Comparison of ENCODE assay signal across 8 cellular contexts in genomic region chr9:136363606-136364368, GRCh38. TPM values are rescaled to one million over a fixed set of nuclear protein-coding genes. Genes with fewer than 3 reads are reported as not detected.
DNase-seq lines count a peak whose midpoint lies in the region; ATAC-seq, FAIRE-seq and TF ChIP-seq lines count a peak whose summit lies in the region.

DNLZ (minus strand) TSS chr9:136363744; CDS start chr9:136363714, 30 bp downstream.

- H3K4me1 Mint-ChIP-seq in activated naive CD4-positive, alpha-beta T cell treated with anti-CD3 and anti-CD28 coated beads, Interleukin-2, amount 50 U/mL, for 24 hours = peaks cover 6% of the 10 kb centered on the region

- no peaks in the 10 kb centered on the region for H3K9me3 ChIP-seq in HAP-1
- H3K9me3 ChIP-seq in pancreas = no peaks in the 10 kb centered on the region
- no peaks in the 10 kb centered on the region for H3K9me3 ChIP-seq in thymus (ENCODE audit: control insufficient read depth)

- H3K4me1 ChIP-seq in HAP-1 = peaks cover 8% of the 10 kb centered on the region
- H3K4me1 ChIP-seq in pancreas = peaks cover 0 to 6% (median 5%) of the 10 kb centered on the region in 3 donors
- peaks cover 6% of the 10 kb centered on the region for H3K4me1 ChIP-seq in thymus (ENCODE audit: control insufficient read depth, insufficient read depth, low read length)

- intact Hi-C loops in pancreas (cut with DNase I) = no loop called here

- H3K27me3 ChIP-seq in HAP-1 (ENCODE audit: low read depth) (no peaks in the 10 kb centered on the region), pancreas (no peaks in the 10 kb centered on the region), thymus (ENCODE audit: control insufficient read depth, insufficient read depth) (peaks cover 2% of the 10 kb centered on the region)

- DNase-seq in GM10248 (ENCODE audit: extremely low spot score) = peak; percentile 96
- DNase-seq in HAP-1 (ENCODE audit: low spot score in 2 of 2) = peak; percentile 73 to 89
- DNase-seq in M059J (ENCODE audit: low read depth) = peak; percentile 77
- DNase-seq in SKM-1 (lab: John Stamatoyannopoulos, UW; ENCODE audit: unreplicated experiment) = peak; percentile 57
- peak; percentile 89 for DNase-seq in glomerular visceral epithelial cell (ENCODE audit: extremely low spot score)
- peak; percentile 74 to 94 (median 88) for DNase-seq in pancreas

- 11 to 13% methylated on average over 76 to 83 of the region's 83 CpGs for WGBS in pancreas, 2 donors
- 14% methylated on average over 83 of the region's 83 CpGs for WGBS in thymus

- no peak for FAIRE-seq in pancreas (lab: Jason Lieb, UNC)

- peak within 1 kb of the TSS; percentile 81 for H3K27ac Mint-ChIP-seq in activated naive CD4-positive, alpha-beta T cell treated with anti-CD3 and anti-CD28 coated beads, Interleukin-2, amount 50 U/mL, for 24 hours

- peak within 1 kb of the TSS; percentile 87 for H3K4me3 Mint-ChIP-seq in activated naive CD4-positive, alpha-beta T cell treated with anti-CD3 and anti-CD28 coated beads, Interleukin-2, amount 50 U/mL, for 24 hours

- no peaks in the 10 kb centered on the region; the same call in 1 of the 2 replicates for H3K36me3 ChIP-seq in HAP-1 (replicated peaks)
- H3K36me3 ChIP-seq in pancreas = no peaks in the 10 kb centered on the region
- H3K36me3 ChIP-seq in thymus (ENCODE audit: control insufficient read depth, insufficient read depth) = peaks cover 32% of the 10 kb centered on the region

- TF ChIP-seq CTCF in GM10248 (IDR thresholded peaks at IDR 0.05; ENCODE audit: control extremely low read depth, extremely low read depth, low read depth, missing control alignments) (peak; percentile 96), pancreas (IDR thresholded peaks at IDR 0.05) (peak; percentile 96 to 100 (median 98))

- no peaks in the 10 kb centered on the region for H3K9me3 Mint-ChIP-seq in activated naive CD4-positive, alpha-beta T cell treated with anti-CD3 and anti-CD28 coated beads, Interleukin-2, amount 50 U/mL, for 24 hours

- CTCF ChIA-PET in GM10248 (lab: Yijun Ruan, JAX) = interaction anchor here (0.7 to 3.3 kb wide), 23 partner anchors 10 to 246 kb away, joined by 3 to 39 read pairs (median 5); partner anchors contain the start of gene CARD9

- POLR2A ChIA-PET in GM10248 (lab: Yijun Ruan, JAX) = interaction anchor here (0.9 to 1.4 kb wide), 2 partner anchors 40 to 46 kb away, joined by 3 to 6 read pairs; no protein-coding TSS in a partner anchor

- ATAC-seq in pancreas = peak; percentile 65 to 82 (median 78)

- in situ Hi-C loops in HAP-1 (cut with MboI; ENCODE audit: low sequenced_read_pairs) = no loop called here

- H3K4me3 ChIP-seq in HAP-1 (peak within 1 kb of the TSS; percentile 76), pancreas (peak within 1 kb of the TSS; percentile 74 to 96 (median 87)), thymus (ENCODE audit: low read length) (peak within 1 kb of the TSS; percentile 99)

- H3K27me3 Mint-ChIP-seq in activated naive CD4-positive, alpha-beta T cell treated with anti-CD3 and anti-CD28 coated beads, Interleukin-2, amount 50 U/mL, for 24 hours = no peaks in the 10 kb centered on the region

- peak within 1 kb of the TSS; percentile 74 to 83 (median 80) for H3K27ac ChIP-seq in pancreas
- H3K27ac ChIP-seq in thymus (ENCODE audit: low read depth) = peak within 1 kb of the TSS; percentile 96

- H3K36me3 Mint-ChIP-seq in activated naive CD4-positive, alpha-beta T cell treated with anti-CD3 and anti-CD28 coated beads, Interleukin-2, amount 50 U/mL, for 24 hours = no peaks in the 10 kb centered on the region

RNA-seq across cellular contexts. Expression of gene DNLZ, which starts in this region (rescaled TPM):
- total RNA-seq in M059J (2014; rRNA removed; shearing (Covaris generic)) = 35.9 and 56.6 TPM in 2 replicates
- 10 to 100 TPM; 10.1 to 26.8 (median 14.4) TPM for total RNA-seq in pancreas
- polyA plus RNA-seq in pancreas (10 to 100 TPM; 14.1 to 19.4 TPM), thymus (15.7 TPM)

Comparison
In these comparisons a context has a peak if more than half of its experiments do, and no peak if none do; other contexts are left out.
1. Peak in every context shown above with its lines: DNase-seq, ATAC-seq, H3K4me3 ChIP-seq and H3K27ac ChIP-seq.